ENCODE assay signal across 1 cellular context in the genomic region with DNA sequence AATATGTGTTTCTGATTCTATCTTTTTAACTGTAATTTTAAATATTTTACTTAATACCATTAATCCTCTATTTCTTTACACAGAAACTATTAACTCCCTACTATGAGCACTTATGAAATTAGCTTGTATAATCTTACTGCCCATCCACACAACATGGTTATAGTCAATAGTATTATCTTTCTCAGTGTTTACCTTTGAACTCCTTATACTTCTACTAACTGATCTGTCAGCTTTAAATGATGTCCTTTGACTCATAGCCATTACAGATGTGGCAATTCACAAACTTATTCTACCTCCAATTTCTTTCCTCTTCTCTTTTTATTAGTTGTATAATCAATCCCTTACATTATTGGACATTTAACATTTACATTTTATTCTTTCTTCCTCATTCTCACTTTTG.
TF ChIP-seq lines count a peak whose summit lies in the region.

No MANE protein-coding gene starts in this region.

TF ChIP-seq in A549, 52 proteins besides CTCF, POLR2A, EP300 and RAD21 (continued from another document):
- TF ChIP-seq, protein P1, sequence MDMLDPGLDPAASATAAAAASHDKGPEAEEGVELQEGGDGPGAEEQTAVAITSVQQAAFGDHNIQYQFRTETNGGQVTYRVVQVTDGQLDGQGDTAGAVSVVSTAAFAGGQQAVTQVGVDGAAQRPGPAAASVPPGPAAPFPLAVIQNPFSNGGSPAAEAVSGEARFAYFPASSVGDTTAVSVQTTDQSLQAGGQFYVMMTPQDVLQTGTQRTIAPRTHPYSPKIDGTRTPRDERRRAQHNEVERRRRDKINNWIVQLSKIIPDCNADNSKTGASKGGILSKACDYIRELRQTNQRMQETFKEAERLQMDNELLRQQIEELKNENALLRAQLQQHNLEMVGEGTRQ (IDR thresholded peaks at IDR 0.05), result no peak
- TF ChIP-seq, protein P2, sequence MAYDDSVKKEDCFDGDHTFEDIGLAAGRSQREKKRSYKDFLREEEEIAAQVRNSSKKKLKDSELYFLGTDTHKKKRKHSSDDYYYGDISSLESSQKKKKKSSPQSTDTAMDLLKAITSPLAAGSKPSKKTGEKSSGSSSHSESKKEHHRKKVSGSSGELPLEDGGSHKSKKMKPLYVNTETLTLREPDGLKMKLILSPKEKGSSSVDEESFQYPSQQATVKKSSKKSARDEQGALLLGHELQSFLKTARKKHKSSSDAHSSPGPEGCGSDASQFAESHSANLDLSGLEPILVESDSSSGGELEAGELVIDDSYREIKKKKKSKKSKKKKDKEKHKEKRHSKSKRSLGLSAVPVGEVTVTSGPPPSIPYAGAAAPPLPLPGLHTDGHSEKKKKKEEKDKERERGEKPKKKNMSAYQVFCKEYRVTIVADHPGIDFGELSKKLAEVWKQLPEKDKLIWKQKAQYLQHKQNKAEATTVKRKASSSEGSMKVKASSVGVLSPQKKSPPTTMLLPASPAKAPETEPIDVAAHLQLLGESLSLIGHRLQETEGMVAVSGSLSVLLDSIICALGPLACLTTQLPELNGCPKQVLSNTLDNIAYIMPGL (CRISPR knock-in tag; IDR thresholded peaks at IDR 0.05; ENCODE audit: borderline replicate concordance), result no peak
- no peak for TF ChIP-seq GATA3 (IDR thresholded peaks at IDR 0.05; ENCODE audit: borderline replicate concordance)
- TF ChIP-seq SMC3 (IDR thresholded peaks at IDR 0.05), result no peak
- no peak for TF ChIP-seq NFE2L2 (conservative IDR thresholded peaks at IDR 0.05; ENCODE audit: low read length)
